8 cellular contexts compared by ENCODE assay signal in the genomic region with DNA sequence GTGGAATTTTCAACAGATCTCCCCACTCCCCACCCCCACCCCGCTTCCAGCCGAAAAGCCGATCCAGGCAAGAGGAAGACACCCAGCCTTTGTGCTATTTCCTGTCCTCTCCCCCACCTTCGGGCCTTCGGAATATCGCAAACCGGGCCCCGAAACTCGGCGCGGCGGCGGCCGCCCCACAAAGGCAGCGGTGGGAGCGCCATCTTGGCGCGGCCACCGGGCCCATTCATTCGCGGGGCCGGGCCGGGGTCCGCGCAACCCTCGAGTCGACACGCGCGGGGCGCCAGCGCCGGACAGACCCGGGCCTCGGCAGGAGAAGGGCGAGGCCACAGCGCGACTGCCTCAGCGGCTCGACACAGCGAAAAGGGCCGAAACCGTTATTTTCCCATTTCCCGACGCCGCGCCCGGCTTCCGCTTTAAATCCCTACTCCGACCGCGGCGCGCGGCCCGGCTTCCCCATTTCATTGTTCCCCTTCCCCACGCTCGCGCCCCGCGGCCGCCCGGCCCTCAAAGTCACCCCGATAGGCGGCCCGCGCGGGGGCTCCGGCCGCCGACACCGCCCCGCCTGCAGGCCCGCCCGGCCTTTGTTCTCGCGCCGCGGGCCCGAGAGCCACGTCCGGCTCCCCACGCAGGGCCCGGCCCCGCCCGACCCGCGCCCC. TPM values are rescaled to one million over a fixed set of nuclear protein-coding genes. Genes with fewer than 3 reads are reported as not detected.
DNase-seq lines count a peak whose midpoint lies in the region; ATAC-seq and TF ChIP-seq lines count a peak whose summit lies in the region.

No MANE protein-coding gene starts in this region.

- peak overlapping the region; percentile 96 for H3K27ac ChIP-seq in naive thymus-derived CD4-positive, alpha-beta T cell (ENCODE audit: low read depth, low read length)
- peak overlapping the region; percentile 93 to 99 (median 97) for H3K27ac ChIP-seq in transverse colon

- no peaks in the 10 kb centered on the region for H3K9me3 ChIP-seq in naive thymus-derived CD4-positive, alpha-beta T cell (ENCODE audit: control insufficient read depth in 2 of 3, low read length in 3 of 3)
- H3K9me3 ChIP-seq in transverse colon = no peaks in the 10 kb centered on the region

- 1% methylated on average over 80 of the region's 88 CpGs; no CpG with 5 or more reads in 1 of the 2 donors for WGBS in transverse colon (ENCODE audit: low coverage in 1 of 2), 2 donors

- H3K27me3 Mint-ChIP-seq in naive thymus-derived CD4-positive, alpha-beta T cell = no peaks in the 10 kb centered on the region

- CTCF ChIA-PET in naive thymus-derived CD4-positive, alpha-beta T cell (lab: Charles Lee) = no interaction called here

- H3K36me3 Mint-ChIP-seq in naive thymus-derived CD4-positive, alpha-beta T cell = peaks cover 0 to 12% (median 0%) of the 10 kb centered on the region in 5 donors

- H3K4me1 ChIP-seq in naive thymus-derived CD4-positive, alpha-beta T cell (ENCODE audit: control insufficient read depth in 2 of 2, insufficient read depth in 2 of 2, low read length in 2 of 2) = peaks cover 36 to 47% of the 10 kb centered on the region in 2 donors
- peaks cover 39 to 68% (median 68%) of the 10 kb centered on the region in 4 donors for H3K4me1 ChIP-seq in transverse colon

- H3K27ac Mint-ChIP-seq in naive thymus-derived CD4-positive, alpha-beta T cell = peak overlapping the region; percentile 25 to 94 (median 88)

- H3K27me3 ChIP-seq in naive thymus-derived CD4-positive, alpha-beta T cell (ENCODE audit: control insufficient read depth in 2 of 2, insufficient read depth in 2 of 2, low read length in 2 of 2) = no peaks in the 10 kb centered on the region
- H3K27me3 ChIP-seq in transverse colon = no peaks in the 10 kb centered on the region

- intact Hi-C loops in naive thymus-derived CD4-positive, alpha-beta T cell (cut with micrococcal nuclease) = loop anchor here (2.0 to 5.0 kb wide), 2 partner anchors 48 to 109 kb away; no protein-coding TSS in a partner anchor
- intact Hi-C loops in transverse colon (cut with DNase I; ENCODE audit: low total_unique reads) = no loop called here

- TF ChIP-seq POLR2A in NB4 (IDR thresholded peaks at IDR 0.05; ENCODE audit: extremely low read depth, insufficient read length) = no peak
- no peak for TF ChIP-seq POLR2A in transverse colon (IDR thresholded peaks at IDR 0.05)

- TF ChIP-seq EP300 in transverse colon (IDR thresholded peaks at IDR 0.05; ENCODE audit: low read depth) = no peak

- H3K36me3 ChIP-seq in naive thymus-derived CD4-positive, alpha-beta T cell (ENCODE audit: control insufficient read depth in 2 of 3, insufficient read depth in 3 of 3, low read length in 3 of 3) = no peaks in the 10 kb centered on the region
- no peaks in the 10 kb centered on the region for H3K36me3 ChIP-seq in transverse colon

- in situ Hi-C loops in transverse colon (cut with MboI; ENCODE audit: low pct_ligation_motif_present in 1 of 4, low pct_unique_long_range_greater_than_20kb in 1 of 4, low sequenced_read_pairs in 3 of 4) = loop anchor here in 1 of 4 donors (25.0 kb wide), 1 partner anchor 128 kb away; no protein-coding TSS in a partner anchor

- peak overlapping the region; percentile 92 for H3K4me3 ChIP-seq in GM12865 (ENCODE audit: low read depth, low read length)
- peak overlapping the region; percentile 70 for H3K4me3 ChIP-seq in NB4 (ENCODE audit: low read depth, low read length)
- peak overlapping the region; percentile 55 for H3K4me3 ChIP-seq in naive thymus-derived CD4-positive, alpha-beta T cell (ENCODE audit: low read length)
- peak overlapping the region; percentile 71 to 99 (median 91) for H3K4me3 ChIP-seq in transverse colon

- H3K9me3 Mint-ChIP-seq in naive thymus-derived CD4-positive, alpha-beta T cell = peaks cover 0 to 2% (median 0%) of the 10 kb centered on the region in 11 donors

- POLR2A ChIA-PET in naive thymus-derived CD4-positive, alpha-beta T cell (lab: Charles Lee) = interaction anchor here (0.6 to 1.0 kb wide), 2 partner anchors 12 to 110 kb away, joined by 3 read pairs; no protein-coding TSS in a partner anchor

- TF ChIP-seq CTCF in GM12865 (IDR thresholded peaks at IDR 0.05; ENCODE audit: insufficient read depth, low read depth, low read length, missing control alignments) (no peak), NB4 (IDR thresholded peaks at IDR 0.05; ENCODE audit: low read depth, low read length) (no peak), transverse colon (IDR thresholded peaks at IDR 0.05) (no peak)

- ATAC-seq in esophagus mucosa = peak; percentile 12
- peak; percentile 20 for ATAC-seq in naive thymus-derived CD4-positive, alpha-beta T cell

- peak; percentile 66 for DNase-seq in GM12865 (ENCODE audit: low read depth)
- peak; percentile 54 for DNase-seq in HCEC 1CT
- peak; percentile 77 for DNase-seq in NB4 (ENCODE audit: low read depth)
- peak; percentile 79 for DNase-seq in activated CD8-positive, alpha-beta memory T cell treated with anti-CD3 and anti-CD28 coated beads, Interleukin-2, amount 50 U/mL, for 48 hours
- peak in 8 of 9 donors; percentile 34 to 69 (median 40) for DNase-seq in naive thymus-derived CD4-positive, alpha-beta T cell
- DNase-seq in transverse colon = peak; percentile 52
- no peak for DNase-seq in NCI-H2107 treated with DMSO at 0.1 percent for 48 hours (lab: John Stamatoyannopoulos, UW; ENCODE audit: unreplicated experiment)

- H3K4me1 Mint-ChIP-seq in naive thymus-derived CD4-positive, alpha-beta T cell = peaks cover 39 to 69% (median 56%) of the 10 kb centered on the region in 7 donors

- peak overlapping the region; percentile 76 to 100 (median 86) for H3K4me3 Mint-ChIP-seq in naive thymus-derived CD4-positive, alpha-beta T cell

RNA-seq across cellular contexts. Expression of a gene that starts 0.9 kb away (rescaled TPM):
- 148 TPM for total RNA-seq in esophagus mucosa
- total RNA-seq in naive thymus-derived CD4-positive, alpha-beta T cell = 100 to 1,000 TPM; 170 to 358 (median 246) TPM
- 10 to 100 TPM; 48.1 to 62.3 TPM for polyA plus RNA-seq in naive thymus-derived CD4-positive, alpha-beta T cell
- total RNA-seq in transverse colon = 100 to 1,000 TPM; 123 to 191 (median 174) TPM

RNA-seq across cellular contexts. Expression of a gene that starts 25.1 kb away (rescaled TPM):
- total RNA-seq in esophagus mucosa = 0.20 TPM
- total RNA-seq in naive thymus-derived CD4-positive, alpha-beta T cell = 1 to 10 TPM in 3 of 5 experiments, under 1 TPM in 1, not detected in 1; 0.94 to 2.5 (median 1.4) TPM
- polyA plus RNA-seq in naive thymus-derived CD4-positive, alpha-beta T cell = not detected
- total RNA-seq in transverse colon = under 1 TPM in 1 of 4 donors, not detected in 3; 0.48 TPM

RNA-seq across cellular contexts. Expression of a gene that starts 29.1 kb away (rescaled TPM):
- total RNA-seq in esophagus mucosa = 0.32 TPM
- 1 to 10 TPM in 1 of 5 experiments, not detected in 4; 1.1 TPM for total RNA-seq in naive thymus-derived CD4-positive, alpha-beta T cell
- under 1 TPM in 1 of 2 donors, not detected in 1; 0.45 TPM for polyA plus RNA-seq in naive thymus-derived CD4-positive, alpha-beta T cell
- total RNA-seq in transverse colon = 1 to 10 TPM in 3 of 4 donors, not detected in 1; 5.2 to 9.5 (median 5.3) TPM
